Comparison of ENCODE assay signal across 27 cellular contexts in the genomic region with DNA sequence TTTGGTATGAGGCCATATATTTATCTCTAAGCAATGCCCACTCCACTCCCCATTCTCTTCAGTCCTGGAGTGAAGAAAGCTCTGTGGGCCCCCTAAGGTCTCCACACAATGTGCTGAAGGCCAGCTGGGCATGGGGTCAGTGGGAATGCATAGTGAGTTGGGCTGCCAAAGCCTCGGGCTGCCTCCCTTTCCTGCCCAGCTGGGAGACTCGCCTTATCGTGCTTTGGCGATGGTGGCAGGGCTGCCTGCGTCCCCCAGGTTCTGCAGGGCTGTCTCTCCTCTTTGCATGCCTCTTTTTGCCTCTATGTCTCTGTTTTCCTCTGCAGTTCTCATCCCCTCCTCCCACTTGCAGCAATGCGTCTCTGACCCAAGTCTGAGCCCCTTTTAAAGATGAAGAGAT.
"Had no signal": no experiment of that assay in that cellular context is flagged by ENCODE, and none has a peak within 500 bp of the region (broad histone marks: within the 10 kb centered on the region; RNA-seq: fewer than 3 reads in every experiment).

No MANE protein-coding gene starts in this region.

- ATAC-seq: left colon; left lung; lower lobe of right lung; naive thymus-derived CD4-positive, alpha-beta T cell; right lobe of liver; stimulated activated naive B cell treated with anti-CD40 and anti-IgM and Interleukin-4, amounts not matched to agents 10 μg/mL and 1 μg/mL and 100 μg/mL, for 72 hours; stimulated activated naive CD8-positive, alpha-beta T cell treated with anti-CD3 and anti-CD28 coated beads, Interleukin-15, Interleukin-2, amounts not matched to agents 100 U/mL and 50 U/mL, for 24 hours had no signal

- H3K36me3 ChIP-seq: left lung, lower lobe of right lung, neutrophil, ovary, right atrium auricular region, right lobe of liver, stomach, thyroid gland, transverse colon, upper lobe of left lung, vagina had no signal

- H3K27ac Mint-ChIP-seq: mesothelial cell of epicardium; nephron; progenitor cell of endocrine pancreas; stimulated activated naive B cell treated with anti-CD40 and anti-IgM and Interleukin-4, amounts not matched to agents 10 μg/mL and 1 μg/mL and 100 μg/mL, for 72 hours had no signal

- FAIRE-seq: kidney had no signal

- H3K4me1 Mint-ChIP-seq: mesothelial cell of epicardium; nephron; stimulated activated naive B cell treated with anti-CD40 and anti-IgM and Interleukin-4, amounts not matched to agents 10 μg/mL and 1 μg/mL and 100 μg/mL, for 72 hours had no signal

- DNase-seq: hippocampal formation; kidney; left colon; left lung; lower lobe of right lung; mesendoderm; naive thymus-derived CD4-positive, alpha-beta T cell; occipital lobe; ovary; right lobe of liver; stimulated activated CD4-positive, alpha-beta T cell treated with anti-CD3 and anti-CD28 coated beads, Interleukin-1b, Interleukin-23, amount 100 ng/mL, for 48 hours; stimulated activated CD4-positive, alpha-beta T cell treated with anti-CD3 and anti-CD28 coated beads, Interleukin-4, amount 100 ng/mL, for 1 hour; stimulated activated naive B cell treated with anti-CD40 and anti-IgM and Interleukin-4, amounts not matched to agents 10 μg/mL and 1 μg/mL and 100 μg/mL, for 72 hours; stimulated activated naive CD8-positive, alpha-beta T cell treated with anti-CD3 and anti-CD28 coated beads, Interleukin-15, Interleukin-2, amounts not matched to agents 100 U/mL and 50 U/mL, for 24 hours; stomach; testis; thyroid gland; transverse colon had no signal

- H3K27ac ChIP-seq: left lung, lower lobe of right lung, neutrophil, ovary, right atrium auricular region, stomach, testis, thyroid gland, transverse colon, upper lobe of left lung, vagina had no signal

- H3K4me3 Mint-ChIP-seq: mesothelial cell of epicardium; naive thymus-derived CD4-positive, alpha-beta T cell; nephron; neural crest cell; stimulated activated naive B cell treated with anti-CD40 and anti-IgM and Interleukin-4, amounts not matched to agents 10 μg/mL and 1 μg/mL and 100 μg/mL, for 72 hours had no signal

- H3K9me3 ChIP-seq: left lung, lower lobe of right lung, neutrophil, ovary, right atrium auricular region, right lobe of liver, testis, thyroid gland, transverse colon, upper lobe of left lung, vagina had no signal

- H3K27me3 ChIP-seq: left lung, neutrophil, ovary, right atrium auricular region, right lobe of liver, stomach, testis, thyroid gland, transverse colon, upper lobe of left lung, vagina had no signal

- H3K4me2 ChIP-seq: smooth muscle cell had no signal

- H3K4me3 ChIP-seq: left lung, lower lobe of right lung, ovary, right atrium auricular region, right lobe of liver, smooth muscle cell, stomach, testis, thyroid gland, transverse colon, upper lobe of left lung, vagina had no signal

- H3K9me3 Mint-ChIP-seq: neural crest cell had no signal

- H3K36me3 Mint-ChIP-seq: mesothelial cell of epicardium; naive thymus-derived CD4-positive, alpha-beta T cell; stimulated activated naive B cell treated with anti-CD40 and anti-IgM and Interleukin-4, amounts not matched to agents 10 μg/mL and 1 μg/mL and 100 μg/mL, for 72 hours had no signal

- H3K4me1 ChIP-seq: left lung, lower lobe of right lung, right atrium auricular region, stomach, testis, thyroid gland, upper lobe of left lung, vagina had no signal
